ENCODE assay signal across 31 cellular contexts in genomic region chr9:135222991-135223760, GRCh38.
DNase-seq lines count a peak whose midpoint lies in the region; ATAC-seq and TF ChIP-seq lines count a peak whose summit lies in the region.
"Had no signal": no experiment of that assay in that cellular context is flagged by ENCODE, and none has a peak within 500 bp of the region (broad histone marks: within the 10 kb centered on the region; RNA-seq: fewer than 3 reads in every experiment).

No MANE protein-coding gene starts in this region.

- no peaks in the 10 kb centered on the region for H3K9me2 ChIP-seq in Loucy (replicated peaks; ENCODE audit: low read depth, low read length)

- no peaks in the 10 kb centered on the region for H3K36me3 ChIP-seq in Loucy (ENCODE audit: insufficient read depth, low read length)
- H3K36me3 ChIP-seq in iPS-20b (ENCODE audit: insufficient read depth, low read depth, low read length): no peaks in the 10 kb centered on the region
- no peaks in the 10 kb centered on the region for H3K36me3 ChIP-seq in sigmoid colon
- H3K36me3 ChIP-seq: pancreas, Peyer's patch, SJSA1 had no signal

- H2AFZ ChIP-seq in Loucy (ENCODE audit: low read length): no peak overlapping the region

- WGBS in sigmoid colon, 2 donors: 47 to 73% methylated on average over 22 of the region's 22 CpGs

- TF ChIP-seq POLR2A in sigmoid colon (IDR thresholded peaks at IDR 0.05): no peak

- H3K9me3 Mint-ChIP-seq in activated T-helper 17 cell treated with anti-CD3 and anti-CD28 coated beads, Interleukin-2, amount 50 U/mL, for 72 hours: no peaks in the 10 kb centered on the region
- H3K9me3 Mint-ChIP-seq: activated naive CD4-positive, alpha-beta T cell treated with anti-CD3 and anti-CD28 coated beads, Interleukin-2, amount 10 ng/mL, durations not matched to agents 7 days and 5 days; CD4-positive, alpha-beta T cell; immature natural killer cell; mesothelial cell of epicardium; naive B cell; stimulated activated memory B cell treated with anti-CD40 and anti-IgM and Interleukin-4, amounts not matched to agents 10 μg/mL and 1 μg/mL and 100 μg/mL, for 72 hours had no signal

- peak; percentile 14 for DNase-seq in NCI-H2171 treated with DMSO at 0.1 percent for 48 hours (lab: John Stamatoyannopoulos, UW)
- DNase-seq in NCI-H2171 (lab: John Stamatoyannopoulos, UW): no peak
- peak; percentile 40 for DNase-seq in sigmoid colon
- DNase-seq in hippocampal formation (lab: John Stamatoyannopoulos, UW): no peak
- DNase-seq: activated CD4-positive, alpha-beta T cell treated with anti-CD3 and anti-CD28 coated beads, Interleukin-2, amount 50 U/mL, for 48 hours; activated naive CD4-positive, alpha-beta T cell treated with anti-CD3 and anti-CD28 coated beads, Interleukin-2, amount 10 ng/mL, durations not matched to agents 7 days and 5 days; amniotic stem cell; CD4-positive, alpha-beta T cell; effector memory CD4-positive, alpha-beta T cell; erythroblast; immature natural killer cell; naive B cell; NCI-H1048; NCI-H187; NCI-H524 treated with DMSO at 0.1 percent for 48 hours; stimulated activated CD4-positive, alpha-beta T cell treated with anti-CD3 and anti-CD28 coated beads, Interleukin-4, amount 100 ng/mL, for 4 hours; substantia nigra; T-helper 1 cell had no signal

- no peaks in the 10 kb centered on the region for H3F3A ChIP-seq in Loucy (ENCODE audit: low read depth)

- H4K20me1 ChIP-seq in Loucy (ENCODE audit: insufficient read depth, low read length, poor library complexity, severe bottlenecking): no peaks in the 10 kb centered on the region

- no peaks in the 10 kb centered on the region; the same call in 1 of the 2 replicates for H3K9me3 ChIP-seq in Loucy (ENCODE audit: insufficient read depth, low read depth, low read length)
- no peaks in the 10 kb centered on the region for H3K9me3 ChIP-seq in iPS-20b (ENCODE audit: insufficient read depth, low read depth, low read length)
- no peaks in the 10 kb centered on the region for H3K9me3 ChIP-seq in sigmoid colon
- H3K9me3 ChIP-seq: pancreas, Peyer's patch, SJSA1 had no signal

- peak overlapping the region; percentile 12 for H3K4me3 ChIP-seq in Loucy (ENCODE audit: low read length, poor library complexity, severe bottlenecking)
- no peak overlapping the region for H3K4me3 ChIP-seq in iPS-20b (ENCODE audit: low read length)
- no peak overlapping the region for H3K4me3 ChIP-seq in sigmoid colon
- H3K4me3 ChIP-seq: coronary artery, pancreas, Peyer's patch, SJSA1 had no signal

- H3K9ac ChIP-seq in Loucy (ENCODE audit: low read depth, low read length, poor library complexity, severe bottlenecking) (peak overlapping the region; percentile 67), iPS-20b (ENCODE audit: low read depth, low read length) (peak overlapping the region; percentile 44; the same call in 1 of the 2 replicates)

- H3K27me3 ChIP-seq in Loucy (ENCODE audit: insufficient read depth, low read length, poor library complexity, severe bottlenecking): no peaks in the 10 kb centered on the region
- no peaks in the 10 kb centered on the region for H3K27me3 ChIP-seq in iPS-20b (ENCODE audit: insufficient read depth, low read length)
- peaks cover 12 to 71% (median 42%) of the 10 kb centered on the region in 3 donors for H3K27me3 ChIP-seq in sigmoid colon
- H3K27me3 ChIP-seq: pancreas, Peyer's patch, SJSA1 had no signal

- intact Hi-C loops in sigmoid colon (cut with DNase I): no loop called here

- TF ChIP-seq EP300 in sigmoid colon (IDR thresholded peaks at IDR 0.05): no peak

- ATAC-seq in activated T-helper 17 cell treated with anti-CD3 and anti-CD28 coated beads, Interleukin-2, amount 50 U/mL, for 72 hours (replicated peaks): no peak
- ATAC-seq in GM19395 (IDR thresholded peaks at IDR 0.05; ENCODE audit: unreplicated experiment): no peak
- ATAC-seq: left lobe of liver; right cardiac atrium; stimulated activated memory B cell treated with anti-CD40 and anti-IgM and Interleukin-4, amounts not matched to agents 10 μg/mL and 1 μg/mL and 100 μg/mL, for 72 hours had no signal

- H3K79me2 ChIP-seq in Loucy (ENCODE audit: insufficient read depth, low read length): no peaks in the 10 kb centered on the region

- no peaks in the 10 kb centered on the region for H3K36me3 Mint-ChIP-seq in activated T-helper 17 cell treated with anti-CD3 and anti-CD28 coated beads, Interleukin-2, amount 50 U/mL, for 72 hours (ENCODE audit: low read depth)
- H3K36me3 Mint-ChIP-seq: activated naive CD4-positive, alpha-beta T cell treated with anti-CD3 and anti-CD28 coated beads, Interleukin-2, amount 10 ng/mL, durations not matched to agents 7 days and 5 days; immature natural killer cell; mesothelial cell of epicardium; naive B cell; stimulated activated memory B cell treated with anti-CD40 and anti-IgM and Interleukin-4, amounts not matched to agents 10 μg/mL and 1 μg/mL and 100 μg/mL, for 72 hours had no signal

- no peaks in the 10 kb centered on the region for H3K27me3 Mint-ChIP-seq in activated T-helper 17 cell treated with anti-CD3 and anti-CD28 coated beads, Interleukin-2, amount 50 U/mL, for 72 hours

- no peak overlapping the region for H3K4me3 Mint-ChIP-seq in activated T-helper 17 cell treated with anti-CD3 and anti-CD28 coated beads, Interleukin-2, amount 50 U/mL, for 72 hours
- H3K4me3 Mint-ChIP-seq: activated naive CD4-positive, alpha-beta T cell treated with anti-CD3 and anti-CD28 coated beads, Interleukin-2, amount 10 ng/mL, durations not matched to agents 7 days and 5 days; CD4-positive, alpha-beta T cell; immature natural killer cell; mesothelial cell of epicardium; naive B cell; stimulated activated memory B cell treated with anti-CD40 and anti-IgM and Interleukin-4, amounts not matched to agents 10 μg/mL and 1 μg/mL and 100 μg/mL, for 72 hours had no signal

- H3K4me1 ChIP-seq in Loucy (ENCODE audit: insufficient read depth, low read length, poor library complexity, severe bottlenecking) (peaks cover 38% of the 10 kb centered on the region), iPS-20b (ENCODE audit: insufficient read depth, low read length) (peaks cover 15% of the 10 kb centered on the region; the same call in 1 of the 2 replicates), sigmoid colon (peaks cover 0 to 8% (median 0%) of the 10 kb centered on the region in 4 donors)
- H3K4me1 ChIP-seq: Peyer's patch, SJSA1 had no signal

- H3K27ac ChIP-seq in iPS-20b (ENCODE audit: low read length) (no peak overlapping the region), sigmoid colon (no peak overlapping the region)
- H3K27ac ChIP-seq: 22Rv1, coronary artery, pancreas, Peyer's patch, SJSA1 had no signal

- no peak overlapping the region for H3K27ac Mint-ChIP-seq in activated T-helper 17 cell treated with anti-CD3 and anti-CD28 coated beads, Interleukin-2, amount 50 U/mL, for 72 hours
- H3K27ac Mint-ChIP-seq: activated naive CD4-positive, alpha-beta T cell treated with anti-CD3 and anti-CD28 coated beads, Interleukin-2, amount 10 ng/mL, durations not matched to agents 7 days and 5 days; CD4-positive, alpha-beta T cell; immature natural killer cell; mesothelial cell of epicardium; naive B cell; stimulated activated memory B cell treated with anti-CD40 and anti-IgM and Interleukin-4, amounts not matched to agents 10 μg/mL and 1 μg/mL and 100 μg/mL, for 72 hours had no signal

- no peak for TF ChIP-seq CTCF in Loucy (conservative IDR thresholded peaks at IDR 0.05; ENCODE audit: low read length)
- no peak for TF ChIP-seq CTCF in sigmoid colon (IDR thresholded peaks at IDR 0.05)

- peak overlapping the region; percentile 39 for H3K4me2 ChIP-seq in Loucy (ENCODE audit: low read depth, low read length, poor library complexity, severe bottlenecking)

- H3K4me1 Mint-ChIP-seq in activated T-helper 17 cell treated with anti-CD3 and anti-CD28 coated beads, Interleukin-2, amount 50 U/mL, for 72 hours: no peaks in the 10 kb centered on the region
- H3K4me1 Mint-ChIP-seq: activated naive CD4-positive, alpha-beta T cell treated with anti-CD3 and anti-CD28 coated beads, Interleukin-2, amount 10 ng/mL, durations not matched to agents 7 days and 5 days; immature natural killer cell; naive B cell; stimulated activated memory B cell treated with anti-CD40 and anti-IgM and Interleukin-4, amounts not matched to agents 10 μg/mL and 1 μg/mL and 100 μg/mL, for 72 hours had no signal

Comparison
In these comparisons a context has a peak if more than half of its experiments do, and no peak if none do; other contexts are left out.
1. DNase-seq: peak in NCI-H2171 treated with DMSO at 0.1 percent for 48 hours (single experiment) and sigmoid colon (single experiment); none in NCI-H2171 (single experiment) and hippocampal formation (0 of 2).